In genomic region chr22:35930933-35931332, GRCh38 we compare ENCODE assay signal across 10 cellular contexts.
DNase-seq lines count a peak whose midpoint lies in the region; ATAC-seq and TF ChIP-seq lines count a peak whose summit lies in the region.
"Had no signal": no experiment of that assay in that cellular context is flagged by ENCODE, and none has a peak within 500 bp of the region (broad histone marks: within the 10 kb centered on the region; RNA-seq: fewer than 3 reads in every experiment).

No MANE protein-coding gene starts in this region.

- H3K4me3 ChIP-seq in Karpas-422 (ENCODE audit: low read length): no peak overlapping the region
- no peak overlapping the region for H3K4me3 ChIP-seq in gastroesophageal sphincter
- H3K4me3 ChIP-seq in gastrocnemius medialis: no peak overlapping the region
- H3K4me3 ChIP-seq: SK-N-MC had no signal

- intact Hi-C loops in gastrocnemius medialis (cut with DNase I; ENCODE audit: low total_unique reads): loop anchor here (10.0 kb wide), 1 partner anchor 354 kb away; no protein-coding TSS in a partner anchor

- H3K9me2 ChIP-seq in Karpas-422 (replicated peaks; ENCODE audit: insufficient read depth, low read length): no peaks in the 10 kb centered on the region

- DNase-seq in EH (ENCODE audit: low read depth) (peak; percentile 82), Karpas-422 (peak; percentile 78), SW480 (ENCODE audit: low spot score) (peak; percentile 59), gastrocnemius medialis (no peak)
- DNase-seq in activated CD4-positive, alpha-beta memory T cell treated with anti-CD3 and anti-CD28 coated beads, Interleukin-2, amount 10 ng/mL, durations not matched to agents 7 days and 5 days: no peak
- DNase-seq in activated CD8-positive, alpha-beta memory T cell treated with anti-CD3 and anti-CD28 coated beads for 24 hours: no peak

- H3K4me1 ChIP-seq in Karpas-422 (ENCODE audit: low read length) (peaks cover 9% of the 10 kb centered on the region), gastroesophageal sphincter (peaks cover 0 to 42% (median 0%) of the 10 kb centered on the region in 3 donors), gastrocnemius medialis (no peaks in the 10 kb centered on the region)

- no peak overlapping the region for H3K9ac ChIP-seq in Karpas-422 (ENCODE audit: low read length)

- peaks cover 11% of the 10 kb centered on the region; the same call in 1 of the 2 replicates for H4K20me1 ChIP-seq in Karpas-422 (ENCODE audit: insufficient read depth, low read depth, low read length)

- H3K4me1 Mint-ChIP-seq in activated CD4-positive, alpha-beta memory T cell treated with anti-CD3 and anti-CD28 coated beads, Interleukin-2, amount 10 ng/mL, durations not matched to agents 7 days and 5 days: no peaks in the 10 kb centered on the region

- no peak overlapping the region for H3K4me2 ChIP-seq in Karpas-422 (ENCODE audit: low read depth, low read length, poor library complexity, severe bottlenecking)

- TF ChIP-seq CTCF in gastroesophageal sphincter (IDR thresholded peaks at IDR 0.05): peak; percentile 51 to 86 (median 82)
- peak; percentile 45 to 72 (median 66) for TF ChIP-seq CTCF in gastrocnemius medialis (IDR thresholded peaks at IDR 0.05 in 4 of 5, conservative IDR thresholded peaks at IDR 0.05 in 1 of 5)

- no peak for TF ChIP-seq EP300 in gastroesophageal sphincter (IDR thresholded peaks at IDR 0.05)

- CTCF ChIA-PET in activated CD4-positive, alpha-beta memory T cell treated with anti-CD3 and anti-CD28 coated beads, Interleukin-2, amount 10 ng/mL, durations not matched to agents 7 days and 5 days (lab: Charles Lee): interaction anchor here (0.7 to 2.6 kb wide), 2 partner anchors 12 to 194 kb away, joined by 3 to 9 read pairs; no protein-coding TSS in a partner anchor

- no peak overlapping the region for H2AFZ ChIP-seq in Karpas-422 (ENCODE audit: low read length)

- ATAC-seq in gastroesophageal sphincter (peak; percentile 84), gastrocnemius medialis (peak; percentile 94 to 95), HG03139 (IDR thresholded peaks at IDR 0.05; ENCODE audit: unreplicated experiment) (no peak)

- H3K36me3 ChIP-seq in Karpas-422 (ENCODE audit: insufficient read depth, low read length) (no peaks in the 10 kb centered on the region), gastroesophageal sphincter (no peaks in the 10 kb centered on the region), gastrocnemius medialis (no peaks in the 10 kb centered on the region)
- H3K36me3 ChIP-seq: neutrophil had no signal

- H3K36me3 Mint-ChIP-seq in activated CD4-positive, alpha-beta memory T cell treated with anti-CD3 and anti-CD28 coated beads, Interleukin-2, amount 10 ng/mL, durations not matched to agents 7 days and 5 days (ENCODE audit: low read depth): no peaks in the 10 kb centered on the region

- in situ Hi-C loops in gastrocnemius medialis (cut with MboI; ENCODE audit: low sequenced_read_pairs in 4 of 4): loop anchor here (5.0 to 25.0 kb wide), 5 partner anchors 131 to 494 kb away; no protein-coding TSS in a partner anchor

- no peak overlapping the region for H3K27ac Mint-ChIP-seq in activated CD4-positive, alpha-beta memory T cell treated with anti-CD3 and anti-CD28 coated beads, Interleukin-2, amount 10 ng/mL, durations not matched to agents 7 days and 5 days

- no peaks in the 10 kb centered on the region for H3K9me3 Mint-ChIP-seq in activated CD4-positive, alpha-beta memory T cell treated with anti-CD3 and anti-CD28 coated beads, Interleukin-2, amount 10 ng/mL, durations not matched to agents 7 days and 5 days

- H3K27me3 ChIP-seq in Karpas-422 (ENCODE audit: low read length): no peaks in the 10 kb centered on the region
- H3K27me3 ChIP-seq in gastroesophageal sphincter: no peaks in the 10 kb centered on the region
- no peaks in the 10 kb centered on the region for H3K27me3 ChIP-seq in gastrocnemius medialis
- H3K27me3 ChIP-seq: neutrophil had no signal

- H3K27ac ChIP-seq in Karpas-422 (ENCODE audit: low read length): no peak overlapping the region
- H3K27ac ChIP-seq in gastroesophageal sphincter: peak overlapping the region in 1 of 4 donors; percentile 15
- H3K27ac ChIP-seq in gastrocnemius medialis: no peak overlapping the region
- H3K27ac ChIP-seq: neutrophil, SK-N-MC had no signal

- H3K4me3 Mint-ChIP-seq in activated CD4-positive, alpha-beta memory T cell treated with anti-CD3 and anti-CD28 coated beads, Interleukin-2, amount 10 ng/mL, durations not matched to agents 7 days and 5 days: no peak overlapping the region

- no peaks in the 10 kb centered on the region for H3K79me2 ChIP-seq in Karpas-422 (ENCODE audit: low read length)

- H3K9me3 ChIP-seq in Karpas-422 (ENCODE audit: low read length): no peaks in the 10 kb centered on the region
- H3K9me3 ChIP-seq in gastroesophageal sphincter: no peaks in the 10 kb centered on the region
- H3K9me3 ChIP-seq in gastrocnemius medialis: no peaks in the 10 kb centered on the region
- H3K9me3 ChIP-seq: neutrophil had no signal

- peaks cover 2% of the 10 kb centered on the region for H3K27me3 Mint-ChIP-seq in activated CD4-positive, alpha-beta memory T cell treated with anti-CD3 and anti-CD28 coated beads, Interleukin-2, amount 10 ng/mL, durations not matched to agents 7 days and 5 days

- POLR2A ChIA-PET in activated CD4-positive, alpha-beta memory T cell treated with anti-CD3 and anti-CD28 coated beads, Interleukin-2, amount 10 ng/mL, durations not matched to agents 7 days and 5 days (lab: Charles Lee): no interaction called here

- TF ChIP-seq POLR2A in gastroesophageal sphincter (IDR thresholded peaks at IDR 0.05): no peak
- TF ChIP-seq POLR2A in gastrocnemius medialis (IDR thresholded peaks at IDR 0.05): no peak

Comparison
In these comparisons a context has a peak if more than half of its experiments do, and no peak if none do; other contexts are left out.
1. DNase-seq: peak in EH (single experiment), Karpas-422 (single experiment) and SW480 (single experiment); none in gastrocnemius medialis (0 of 2), activated CD4-positive, alpha-beta memory T cell treated with anti-CD3 and anti-CD28 coated beads, Interleukin-2, amount 10 ng/mL, durations not matched to agents 7 days and 5 days (single experiment) and activated CD8-positive, alpha-beta memory T cell treated with anti-CD3 and anti-CD28 coated beads for 24 hours (single experiment).